Comparison of ENCODE assay signal across 1 cellular context in genomic region chr10:73627300-73627699, GRCh38.
TF ChIP-seq lines count a peak whose summit lies in the region.

No MANE protein-coding gene starts in this region.

TF ChIP-seq in SK-N-SH treated with all-trans-retinoic acid at 6 μM for 48 hours, 23 proteins besides CTCF, POLR2A, EP300 and RAD21 (continued from another document):
- TF ChIP-seq ZNF565 (CRISPR knock-in tag; conservative IDR thresholded peaks at IDR 0.05; ENCODE audit: low read depth) (no peak), OSR1 (CRISPR knock-in tag; IDR thresholded peaks at IDR 0.05) (no peak), TOX (CRISPR knock-in tag; IDR thresholded peaks at IDR 0.05; ENCODE audit: borderline replicate concordance) (no peak), CSDC2 (CRISPR knock-in tag; IDR thresholded peaks at IDR 0.05) (no peak), ISL1 (CRISPR knock-in tag; IDR thresholded peaks at IDR 0.05) (no peak), ESRRG (CRISPR knock-in tag; IDR thresholded peaks at IDR 0.05) (no peak), ZC3H10 (CRISPR knock-in tag; IDR thresholded peaks at IDR 0.05) (no peak)
- TF ChIP-seq, protein P1, sequence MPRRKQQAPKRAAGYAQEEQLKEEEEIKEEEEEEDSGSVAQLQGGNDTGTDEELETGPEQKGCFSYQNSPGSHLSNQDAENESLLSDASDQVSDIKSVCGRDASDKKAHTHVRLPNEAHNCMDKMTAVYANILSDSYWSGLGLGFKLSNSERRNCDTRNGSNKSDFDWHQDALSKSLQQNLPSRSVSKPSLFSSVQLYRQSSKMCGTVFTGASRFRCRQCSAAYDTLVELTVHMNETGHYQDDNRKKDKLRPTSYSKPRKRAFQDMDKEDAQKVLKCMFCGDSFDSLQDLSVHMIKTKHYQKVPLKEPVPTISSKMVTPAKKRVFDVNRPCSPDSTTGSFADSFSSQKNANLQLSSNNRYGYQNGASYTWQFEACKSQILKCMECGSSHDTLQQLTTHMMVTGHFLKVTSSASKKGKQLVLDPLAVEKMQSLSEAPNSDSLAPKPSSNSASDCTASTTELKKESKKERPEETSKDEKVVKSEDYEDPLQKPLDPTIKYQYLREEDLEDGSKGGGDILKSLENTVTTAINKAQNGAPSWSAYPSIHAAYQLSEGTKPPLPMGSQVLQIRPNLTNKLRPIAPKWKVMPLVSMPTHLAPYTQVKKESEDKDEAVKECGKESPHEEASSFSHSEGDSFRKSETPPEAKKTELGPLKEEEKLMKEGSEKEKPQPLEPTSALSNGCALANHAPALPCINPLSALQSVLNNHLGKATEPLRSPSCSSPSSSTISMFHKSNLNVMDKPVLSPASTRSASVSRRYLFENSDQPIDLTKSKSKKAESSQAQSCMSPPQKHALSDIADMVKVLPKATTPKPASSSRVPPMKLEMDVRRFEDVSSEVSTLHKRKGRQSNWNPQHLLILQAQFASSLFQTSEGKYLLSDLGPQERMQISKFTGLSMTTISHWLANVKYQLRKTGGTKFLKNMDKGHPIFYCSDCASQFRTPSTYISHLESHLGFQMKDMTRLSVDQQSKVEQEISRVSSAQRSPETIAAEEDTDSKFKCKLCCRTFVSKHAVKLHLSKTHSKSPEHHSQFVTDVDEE (CRISPR knock-in tag; IDR thresholded peaks at IDR 0.05): no peak
- TF ChIP-seq, protein P2, sequence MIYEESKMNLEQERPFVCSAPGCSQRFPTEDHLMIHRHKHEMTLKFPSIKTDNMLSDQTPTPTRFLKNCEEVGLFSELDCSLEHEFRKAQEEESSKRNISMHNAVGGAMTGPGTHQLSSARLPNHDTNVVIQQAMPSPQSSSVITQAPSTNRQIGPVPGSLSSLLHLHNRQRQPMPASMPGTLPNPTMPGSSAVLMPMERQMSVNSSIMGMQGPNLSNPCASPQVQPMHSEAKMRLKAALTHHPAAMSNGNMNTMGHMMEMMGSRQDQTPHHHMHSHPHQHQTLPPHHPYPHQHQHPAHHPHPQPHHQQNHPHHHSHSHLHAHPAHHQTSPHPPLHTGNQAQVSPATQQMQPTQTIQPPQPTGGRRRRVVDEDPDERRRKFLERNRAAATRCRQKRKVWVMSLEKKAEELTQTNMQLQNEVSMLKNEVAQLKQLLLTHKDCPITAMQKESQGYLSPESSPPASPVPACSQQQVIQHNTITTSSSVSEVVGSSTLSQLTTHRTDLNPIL (CRISPR knock-in tag; IDR thresholded peaks at IDR 0.05; ENCODE audit: low read depth): no peak
- TF ChIP-seq, protein P3, sequence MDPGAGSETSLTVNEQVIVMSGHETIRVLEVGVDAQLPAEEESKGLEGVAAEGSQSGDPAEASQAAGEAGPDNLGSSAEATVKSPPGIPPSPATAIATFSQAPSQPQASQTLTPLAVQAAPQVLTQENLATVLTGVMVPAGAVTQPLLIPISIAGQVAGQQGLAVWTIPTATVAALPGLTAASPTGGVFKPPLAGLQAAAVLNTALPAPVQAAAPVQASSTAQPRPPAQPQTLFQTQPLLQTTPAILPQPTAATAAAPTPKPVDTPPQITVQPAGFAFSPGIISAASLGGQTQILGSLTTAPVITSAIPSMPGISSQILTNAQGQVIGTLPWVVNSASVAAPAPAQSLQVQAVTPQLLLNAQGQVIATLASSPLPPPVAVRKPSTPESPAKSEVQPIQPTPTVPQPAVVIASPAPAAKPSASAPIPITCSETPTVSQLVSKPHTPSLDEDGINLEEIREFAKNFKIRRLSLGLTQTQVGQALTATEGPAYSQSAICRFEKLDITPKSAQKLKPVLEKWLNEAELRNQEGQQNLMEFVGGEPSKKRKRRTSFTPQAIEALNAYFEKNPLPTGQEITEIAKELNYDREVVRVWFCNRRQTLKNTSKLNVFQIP (CRISPR knock-in tag; IDR thresholded peaks at IDR 0.05; ENCODE audit: borderline replicate concordance, low read depth): no peak
TF ChIP-seq in SK-N-SH treated with all-trans-retinoic acid at 6 μM for 48 hours: peak in this region for 0.
